In genomic region chr16:84730406-84731106, GRCh38 we compare ENCODE assay signal across 8 cellular contexts. TPM values are rescaled to one million over a fixed set of nuclear protein-coding genes. Genes with fewer than 3 reads are reported as not detected.
DNase-seq lines count a peak whose midpoint lies in the region; ATAC-seq, FAIRE-seq and TF ChIP-seq lines count a peak whose summit lies in the region.

No MANE protein-coding gene starts in this region.

- peaks cover 21% of the 10 kb centered on the region for H3K4me1 ChIP-seq in CD8-positive, alpha-beta memory T cell (ENCODE audit: insufficient read depth, low read length)
- peaks cover 8 to 18% of the 10 kb centered on the region in 2 donors for H3K4me1 ChIP-seq in naive thymus-derived CD4-positive, alpha-beta T cell (ENCODE audit: control insufficient read depth in 2 of 2, insufficient read depth in 2 of 2, low read length in 2 of 2)

- H3K4me3 ChIP-seq in CD8-positive, alpha-beta memory T cell (ENCODE audit: low read length) = no peak overlapping the region
- no peak overlapping the region for H3K4me3 ChIP-seq in naive thymus-derived CD4-positive, alpha-beta T cell (ENCODE audit: low read length)

- H3K27ac ChIP-seq in CD8-positive, alpha-beta memory T cell (ENCODE audit: low read depth, low read length) = peak overlapping the region; percentile 62
- no peak overlapping the region for H3K27ac ChIP-seq in naive thymus-derived CD4-positive, alpha-beta T cell (ENCODE audit: low read depth, low read length)

- H3K4me3 Mint-ChIP-seq in CD8-positive, alpha-beta memory T cell = peak overlapping the region in 4 of 7 donors; percentile 10 to 53 (median 30)
- H3K4me3 Mint-ChIP-seq in naive thymus-derived CD4-positive, alpha-beta T cell = peak overlapping the region in 6 of 10 donors; percentile 30 to 54 (median 41)

- peak in 3 of 5 donors; percentile 13 to 54 (median 26) for DNase-seq in CD8-positive, alpha-beta memory T cell
- DNase-seq in KBM-7 (peak; percentile 66), T-helper 22 cell (ENCODE audit: low read depth) (peak; percentile 8), GM12892 (ENCODE audit: insufficient read length) (no peak)
- peak in 1 of 9 donors; percentile 15 for DNase-seq in naive thymus-derived CD4-positive, alpha-beta T cell

- peaks cover 39 to 64% (median 53%) of the 10 kb centered on the region in 3 donors for H3K4me1 Mint-ChIP-seq in CD8-positive, alpha-beta memory T cell
- peaks cover 35 to 58% (median 47%) of the 10 kb centered on the region in 7 donors for H3K4me1 Mint-ChIP-seq in naive thymus-derived CD4-positive, alpha-beta T cell

- no peaks in the 10 kb centered on the region for H3K27me3 ChIP-seq in CD8-positive, alpha-beta memory T cell (ENCODE audit: insufficient read depth, low read length, poor library complexity, severe bottlenecking)
- no peaks in the 10 kb centered on the region for H3K27me3 ChIP-seq in naive thymus-derived CD4-positive, alpha-beta T cell (ENCODE audit: control insufficient read depth in 2 of 2, insufficient read depth in 2 of 2, low read length in 2 of 2)

- ATAC-seq in GM19035 (IDR thresholded peaks at IDR 0.05; ENCODE audit: unreplicated experiment) (peak; percentile 52), esophagus mucosa (peak; percentile 75), HG02763 (IDR thresholded peaks at IDR 0.05; ENCODE audit: unreplicated experiment) (no peak)
- ATAC-seq in naive thymus-derived CD4-positive, alpha-beta T cell = peak; percentile 63

- H3K9me3 Mint-ChIP-seq in CD8-positive, alpha-beta memory T cell = no peaks in the 10 kb centered on the region
- H3K9me3 Mint-ChIP-seq in naive thymus-derived CD4-positive, alpha-beta T cell = no peaks in the 10 kb centered on the region

- intact Hi-C loops in naive thymus-derived CD4-positive, alpha-beta T cell (cut with micrococcal nuclease) = no loop called here

- FAIRE-seq in GM12892 (lab: Jason Lieb, UNC) = no peak

- in situ Hi-C loops in KBM-7 (cut with MboI; ENCODE audit: low pct_unique_long_range_greater_than_20kb, low sequenced_read_pairs) = no loop called here

- H3K27me3 Mint-ChIP-seq in CD8-positive, alpha-beta memory T cell = no peaks in the 10 kb centered on the region
- H3K27me3 Mint-ChIP-seq in naive thymus-derived CD4-positive, alpha-beta T cell = no peaks in the 10 kb centered on the region

- H3K36me3 ChIP-seq in CD8-positive, alpha-beta memory T cell (ENCODE audit: insufficient read depth, low read length) = peaks cover 9% of the 10 kb centered on the region
- peaks cover 0 to 7% (median 0%) of the 10 kb centered on the region in 3 experiments for H3K36me3 ChIP-seq in naive thymus-derived CD4-positive, alpha-beta T cell (ENCODE audit: control insufficient read depth in 2 of 3, insufficient read depth in 3 of 3, low read length in 3 of 3)

- peak overlapping the region in 3 of 8 donors; percentile 30 to 64 (median 52) for H3K27ac Mint-ChIP-seq in CD8-positive, alpha-beta memory T cell
- no peak overlapping the region for H3K27ac Mint-ChIP-seq in naive thymus-derived CD4-positive, alpha-beta T cell

- CTCF ChIA-PET in CD8-positive, alpha-beta memory T cell (lab: Charles Lee) = interaction anchor here (0.6 to 5.7 kb wide), 4 partner anchors 7 to 58 kb away, joined by 3 to 59 read pairs (median 4); no protein-coding TSS in a partner anchor
- CTCF ChIA-PET in naive thymus-derived CD4-positive, alpha-beta T cell (lab: Charles Lee) = interaction anchor here (1.0 to 1.6 kb wide), 4 partner anchors 8 to 224 kb away, joined by 3 to 9 read pairs (median 5); no protein-coding TSS in a partner anchor

- no peaks in the 10 kb centered on the region for H3K9me3 ChIP-seq in CD8-positive, alpha-beta memory T cell (ENCODE audit: low read length)
- no peaks in the 10 kb centered on the region for H3K9me3 ChIP-seq in naive thymus-derived CD4-positive, alpha-beta T cell (ENCODE audit: control insufficient read depth in 2 of 3, low read length in 3 of 3)

- peaks cover 0 to 15% (median 2%) of the 10 kb centered on the region in 3 donors for H3K36me3 Mint-ChIP-seq in CD8-positive, alpha-beta memory T cell
- H3K36me3 Mint-ChIP-seq in naive thymus-derived CD4-positive, alpha-beta T cell = no peaks in the 10 kb centered on the region

- POLR2A ChIA-PET in CD8-positive, alpha-beta memory T cell (lab: Charles Lee) = no interaction called here
- POLR2A ChIA-PET in naive thymus-derived CD4-positive, alpha-beta T cell (lab: Charles Lee) = interaction anchor here (0.6 to 1.6 kb wide), 4 partner anchors 19 to 220 kb away, joined by 3 to 6 read pairs (median 4); no protein-coding TSS in a partner anchor

- TF ChIP-seq POLR2A in GM12892 (IDR thresholded peaks at IDR 0.05; ENCODE audit: low read depth, low read length) = no peak

RNA-seq across cellular contexts. Expression of gene USP10, which starts 30.8 kb away (rescaled TPM):
- total RNA-seq in CD8-positive, alpha-beta memory T cell = 100 to 1,000 TPM; 143 to 146 TPM
- 86.1 TPM for polyA plus RNA-seq in CD8-positive, alpha-beta memory T cell
- total RNA-seq in esophagus mucosa = 63.0 TPM
- total RNA-seq in naive thymus-derived CD4-positive, alpha-beta T cell = 100 to 1,000 TPM in 3 of 5 experiments, 10 to 100 TPM in 2; 88.4 to 113 (median 112) TPM
- 100 to 1,000 TPM; 106 to 123 TPM for polyA plus RNA-seq in naive thymus-derived CD4-positive, alpha-beta T cell
- 83.1 TPM for polyA plus RNA-seq in GM12892 (2012; ENCODE audit: missing spikeins)
